In the genomic region with DNA sequence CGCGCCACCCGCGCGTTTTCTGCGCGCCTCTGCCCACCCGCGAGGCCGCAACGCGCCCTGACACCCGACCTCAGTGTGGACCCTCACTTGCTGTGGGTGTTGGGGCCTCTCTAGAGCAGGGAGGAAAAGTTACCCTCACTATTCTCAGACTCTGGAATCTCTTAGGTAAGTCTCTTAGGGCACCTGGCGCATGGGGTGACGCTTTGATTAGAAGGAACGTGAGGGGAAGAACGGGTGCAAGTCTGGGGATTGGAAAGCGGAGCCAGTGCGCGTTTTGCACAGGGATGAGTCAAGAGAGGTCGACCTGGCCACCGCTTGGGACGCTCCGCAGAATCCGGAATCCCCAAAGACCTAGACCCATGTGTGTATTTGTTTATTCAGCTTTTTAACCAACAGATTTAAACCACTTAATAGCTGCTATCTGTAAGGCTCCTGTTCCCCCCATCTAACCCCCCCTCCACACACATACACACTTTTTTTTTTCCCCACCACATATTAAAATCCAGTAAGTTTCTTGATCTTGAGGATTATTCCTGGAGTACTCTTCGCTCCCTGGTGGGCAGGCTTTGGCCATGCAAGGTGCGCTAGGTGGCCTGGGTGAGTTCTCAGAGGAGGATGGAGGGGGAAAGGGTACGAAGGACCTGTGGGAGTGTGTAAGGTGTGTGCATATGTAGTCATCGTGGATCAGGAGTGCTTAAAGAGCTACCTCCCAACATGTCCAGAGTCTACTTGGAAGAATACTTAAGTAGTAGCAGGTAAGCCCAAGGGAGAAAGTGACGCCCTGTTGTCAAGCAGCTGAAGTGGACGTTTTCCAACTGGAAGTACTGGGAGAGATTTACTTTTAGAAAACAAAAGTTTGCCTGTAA, we compare ENCODE assay signal across 8 cellular contexts.
DNase-seq lines count a peak whose midpoint lies in the region.

No MANE protein-coding gene starts in this region.

- H3K79me2 ChIP-seq in ACC112 (ENCODE audit: control insufficient read depth, insufficient read depth, low read length, unreplicated experiment): no peaks in the 10 kb centered on the region

- H3K4me1 ChIP-seq in ACC112 (ENCODE audit: control insufficient read depth, insufficient read depth, low read length, unreplicated experiment): no peaks in the 10 kb centered on the region
- H3K4me1 ChIP-seq in muscle layer of duodenum (ENCODE audit: control insufficient read depth in 1 of 2, insufficient read depth in 2 of 2, low read length in 2 of 2): peaks cover 0 to 3% of the 10 kb centered on the region in 2 donors

- H2AFZ ChIP-seq in ACC112 (ENCODE audit: low read length, unreplicated experiment): no peak overlapping the region

- H3K27ac ChIP-seq in ACC112 (ENCODE audit: low read depth, low read length): no peak overlapping the region
- H3K27ac ChIP-seq in muscle layer of duodenum (ENCODE audit: low read length): peak overlapping the region; percentile 40

- H3K9me3 ChIP-seq in muscle layer of duodenum (ENCODE audit: control insufficient read depth in 1 of 2, low read length in 2 of 2): no peaks in the 10 kb centered on the region

- H3K4me3 ChIP-seq in ACC112 (ENCODE audit: low read depth, low read length) (peak overlapping the region; percentile 91), muscle layer of duodenum (ENCODE audit: low read depth in 1 of 2, low read length in 2 of 2) (peak overlapping the region; percentile 76 to 87)

- H3K27me3 ChIP-seq in ACC112 (ENCODE audit: insufficient read depth, low read length) (peaks cover 26% of the 10 kb centered on the region), muscle layer of duodenum (ENCODE audit: low read depth, low read length) (peaks cover 6% of the 10 kb centered on the region)

- DNase-seq in M059J (ENCODE audit: low read depth) (peak; percentile 2), ecto neural progenitor cell (ENCODE audit: low spot score) (peak; percentile 46), H4 (ENCODE audit: low spot score) (no peak), NOMO-1 (lab: John Stamatoyannopoulos, UW; ENCODE audit: unreplicated experiment in 2 of 2) (no peak), COLO829 (ENCODE audit: low spot score) (no peak)
- no peak for DNase-seq in activated CD4-positive, CD25-positive, alpha-beta regulatory T cell treated with anti-CD3 and anti-CD28 coated beads, Interleukin-2, amount 50 U/mL, for 72 hours

- H3K36me3 ChIP-seq in ACC112 (ENCODE audit: insufficient read depth, low read length) (no peaks in the 10 kb centered on the region), muscle layer of duodenum (ENCODE audit: control insufficient read depth in 1 of 2, insufficient read depth in 2 of 2, low read length in 2 of 2) (no peaks in the 10 kb centered on the region)

Comparison
In these comparisons a context has a peak if more than half of its experiments do, and no peak if none do; other contexts are left out.
1. DNase-seq: peak in M059J (single experiment) and ecto neural progenitor cell (single experiment); none in H4 (single experiment), NOMO-1 (0 of 2), COLO829 (single experiment) and activated CD4-positive, CD25-positive, alpha-beta regulatory T cell treated with anti-CD3 and anti-CD28 coated beads, Interleukin-2, amount 50 U/mL, for 72 hours (single experiment).